30 cellular contexts compared by ENCODE assay signal in the genomic region with DNA sequence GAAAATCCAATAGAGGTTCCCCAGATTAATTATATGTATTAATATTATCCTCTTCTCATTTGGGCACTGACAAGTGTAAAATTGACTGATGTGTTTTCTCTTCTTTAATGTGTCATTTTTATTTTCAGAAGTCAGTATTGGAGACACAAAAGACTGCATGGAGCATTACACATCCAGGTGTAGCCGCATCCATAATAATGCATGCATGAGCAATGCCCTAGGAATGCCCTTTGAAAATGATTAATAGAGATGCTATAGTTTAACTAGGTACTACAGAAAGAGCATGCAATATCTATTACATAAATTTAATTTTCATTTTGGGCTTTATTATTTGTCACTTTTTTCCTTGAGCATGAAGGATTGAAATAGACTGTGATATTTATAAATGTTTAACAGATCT.
"Had no signal": no experiment of that assay in that cellular context is flagged by ENCODE, and none has a peak within 500 bp of the region (broad histone marks: within the 10 kb centered on the region; RNA-seq: fewer than 3 reads in every experiment).

No MANE protein-coding gene starts in this region.

- H3K9me3 ChIP-seq: adrenal gland, body of pancreas, heart left ventricle, lower lobe of right lung, right atrium auricular region, suprapubic skin, tibial artery, upper lobe of right lung had no signal

- ATAC-seq: body of pancreas; heart left ventricle; left lung; lower lobe of right lung; natural killer cell; stimulated activated naive B cell treated with anti-CD40 and anti-IgM and Interleukin-4, amounts not matched to agents 10 μg/mL and 1 μg/mL and 100 μg/mL, for 72 hours; upper lobe of right lung had no signal

- H3K27ac ChIP-seq: adrenal gland, body of pancreas, coronary artery, dorsolateral prefrontal cortex, heart left ventricle, left lung, lower lobe of right lung, neural progenitor cell, parathyroid adenoma, right atrium auricular region, suprapubic skin, tibial artery, upper lobe of right lung had no signal

- FAIRE-seq: kidney had no signal

- H3K27me3 ChIP-seq: adrenal gland, body of pancreas, dorsolateral prefrontal cortex, heart left ventricle, left lung, neural progenitor cell, right atrium auricular region, suprapubic skin, tibial artery, upper lobe of right lung had no signal

- H3K36me3 ChIP-seq: adrenal gland, heart left ventricle, left lung, lower lobe of right lung, neural progenitor cell, right atrium auricular region, suprapubic skin, tibial artery, upper lobe of right lung had no signal

- H3K4me3 ChIP-seq: adrenal gland, body of pancreas, coronary artery, dorsolateral prefrontal cortex, heart left ventricle, left lung, lower lobe of right lung, neural progenitor cell, right atrium auricular region, suprapubic skin, tibial artery, upper lobe of right lung had no signal

- H3K4me1 ChIP-seq: adrenal gland, body of pancreas, heart left ventricle, left lung, lower lobe of right lung, neural progenitor cell, parathyroid adenoma, right atrium auricular region, suprapubic skin, tibial artery, upper lobe of right lung had no signal

- DNase-seq: activated CD4-positive, alpha-beta T cell treated with anti-CD3 and anti-CD28 coated beads for 4 hours; activated CD4-positive, alpha-beta T cell treated with anti-CD3 and anti-CD28 coated beads, Interleukin-2, amount 50 U/mL, for 4 hours; activated CD8-positive, alpha-beta memory T cell treated with anti-CD3 and anti-CD28 coated beads for 24 hours; activated effector memory CD4-positive, alpha-beta T cell treated with anti-CD3 and anti-CD28 coated beads, Interleukin-2, amount 50 U/mL, for 16 hours; activated naive CD4-positive, alpha-beta T cell treated with anti-CD3 and anti-CD28 coated beads for 36 hours; activated naive CD8-positive, alpha-beta T cell treated with anti-CD3 and anti-CD28 coated beads for 36 hours; adrenal gland; aorta; body of pancreas; dorsolateral prefrontal cortex; effector memory CD4-positive, alpha-beta T cell; heart left ventricle; hypothalamus; immature natural killer cell; kidney; left lung; lower lobe of right lung; mesendoderm; natural killer cell; occipital lobe; stimulated activated CD4-positive, alpha-beta T cell treated with anti-CD3 and anti-CD28 coated beads, Interleukin-15, amount 100 ng/mL, for 24 hours; stimulated activated CD4-positive, alpha-beta T cell treated with anti-CD3 and anti-CD28 coated beads, Interleukin-2, amount 100 ng/mL, for 24 hours; stimulated activated naive B cell treated with anti-CD40 and anti-IgM and Interleukin-4, amounts not matched to agents 10 μg/mL and 1 μg/mL and 100 μg/mL, for 72 hours; tibial artery; upper lobe of right lung had no signal
